Comparison of ENCODE assay signal across 15 cellular contexts in genomic region chr6:107589199-107589598, GRCh38.
DNase-seq lines count a peak whose midpoint lies in the region; ATAC-seq and TF ChIP-seq lines count a peak whose summit lies in the region.
"Had no signal": no experiment of that assay in that cellular context is flagged by ENCODE, and none has a peak within 500 bp of the region (broad histone marks: within the 10 kb centered on the region; RNA-seq: fewer than 3 reads in every experiment).

No MANE protein-coding gene starts in this region.

- no peak overlapping the region for H3K27ac ChIP-seq in gastrocnemius medialis
- H3K27ac ChIP-seq: HL-60 had no signal

- intact Hi-C loops in gastrocnemius medialis (cut with DNase I; ENCODE audit: low total_unique reads): no loop called here

- H3K27me3 Mint-ChIP-seq in brain: no peaks in the 10 kb centered on the region
- no peaks in the 10 kb centered on the region for H3K27me3 Mint-ChIP-seq in progenitor cell of endocrine pancreas

- no peaks in the 10 kb centered on the region for H3K27me3 ChIP-seq in gastrocnemius medialis
- H3K27me3 ChIP-seq: BE2C had no signal

- peaks cover 19 to 20% of the 10 kb centered on the region in 2 donors for H3K4me1 ChIP-seq in gastrocnemius medialis

- peaks cover 89% of the 10 kb centered on the region for H3K4me1 Mint-ChIP-seq in brain
- H3K4me1 Mint-ChIP-seq in progenitor cell of endocrine pancreas (ENCODE audit: low read depth): peaks cover 12% of the 10 kb centered on the region
- H3K4me1 Mint-ChIP-seq: CD4-positive, CD25-positive, alpha-beta regulatory T cell; CD8-positive, alpha-beta memory T cell had no signal

- H3K36me3 Mint-ChIP-seq in brain: peaks cover 6% of the 10 kb centered on the region
- no peaks in the 10 kb centered on the region for H3K36me3 Mint-ChIP-seq in progenitor cell of endocrine pancreas (ENCODE audit: insufficient read depth)
- H3K36me3 Mint-ChIP-seq: CD4-positive, CD25-positive, alpha-beta regulatory T cell; CD8-positive, alpha-beta memory T cell had no signal

- peak; percentile 85 for DNase-seq in NCI-H146 (lab: John Stamatoyannopoulos, UW)
- DNase-seq in mucosa of gallbladder (ENCODE audit: low spot score): peak; percentile 39
- no peak for DNase-seq in progenitor cell of endocrine pancreas (ENCODE audit: low spot score, unreplicated experiment)
- DNase-seq in gastrocnemius medialis: no peak
- DNase-seq in dedifferentiated amniotic fluid mesenchymal stem cell (ENCODE audit: extremely low spot score): no peak
- DNase-seq: ACHN; BE2C; CD4-positive, CD25-positive, alpha-beta regulatory T cell; CD8-positive, alpha-beta memory T cell; COR-L47; H9; IMR-90 had no signal

- in situ Hi-C loops in gastrocnemius medialis (cut with MboI; ENCODE audit: low sequenced_read_pairs in 4 of 4): no loop called here

- no peak for ATAC-seq in gastrocnemius medialis
- no peak for ATAC-seq in HG02623 (IDR thresholded peaks at IDR 0.05; ENCODE audit: unreplicated experiment)

- peak overlapping the region in 1 of 5 experiments; percentile 30 for H3K4me3 Mint-ChIP-seq in brain
- no peak overlapping the region for H3K4me3 Mint-ChIP-seq in progenitor cell of endocrine pancreas (ENCODE audit: low read depth)
- H3K4me3 Mint-ChIP-seq: CD4-positive, CD25-positive, alpha-beta regulatory T cell; CD8-positive, alpha-beta memory T cell; H9 had no signal

- H3K36me3 ChIP-seq in gastrocnemius medialis: no peaks in the 10 kb centered on the region
- H3K36me3 ChIP-seq: BE2C had no signal

- no peak for TF ChIP-seq CTCF in brain (conservative IDR thresholded peaks at IDR 0.05)
- TF ChIP-seq CTCF in progenitor cell of endocrine pancreas (IDR thresholded peaks at IDR 0.05; ENCODE audit: unreplicated experiment): no peak
- TF ChIP-seq CTCF in gastrocnemius medialis (IDR thresholded peaks at IDR 0.05 in 4 of 5, conservative IDR thresholded peaks at IDR 0.05 in 1 of 5): no peak

- H3K9me3 ChIP-seq in gastrocnemius medialis: no peaks in the 10 kb centered on the region
- H3K9me3 ChIP-seq: BE2C had no signal

- no peak for TF ChIP-seq POLR2A in gastrocnemius medialis (IDR thresholded peaks at IDR 0.05)

- H3K9me3 Mint-ChIP-seq in brain (no peaks in the 10 kb centered on the region), progenitor cell of endocrine pancreas (ENCODE audit: low read depth) (no peaks in the 10 kb centered on the region)
- H3K9me3 Mint-ChIP-seq: CD4-positive, CD25-positive, alpha-beta regulatory T cell; CD8-positive, alpha-beta memory T cell; H9 had no signal

- H3K27ac Mint-ChIP-seq in brain: peak overlapping the region in 4 of 5 experiments; percentile 26 to 85 (median 62)
- H3K27ac Mint-ChIP-seq in progenitor cell of endocrine pancreas: peak overlapping the region; percentile 14
- H3K27ac Mint-ChIP-seq: CD4-positive, CD25-positive, alpha-beta regulatory T cell; CD8-positive, alpha-beta memory T cell; H9 had no signal

- H3K4me3 ChIP-seq in gastrocnemius medialis: no peak overlapping the region

Comparison
In these comparisons a context has a peak if more than half of its experiments do, and no peak if none do; other contexts are left out.
1. DNase-seq: peak in NCI-H146 (single experiment) and mucosa of gallbladder (single experiment); none in progenitor cell of endocrine pancreas (single experiment), gastrocnemius medialis (0 of 2) and dedifferentiated amniotic fluid mesenchymal stem cell (single experiment).